Comparison of ENCODE assay signal across 8 cellular contexts in genomic region chr5:179732918-179733763, GRCh38. TPM values are rescaled to one million over a fixed set of nuclear protein-coding genes. Genes with fewer than 3 reads are reported as not detected.
DNase-seq lines count a peak whose midpoint lies in the region; ATAC-seq and TF ChIP-seq lines count a peak whose summit lies in the region.

No MANE protein-coding gene starts in this region.

- no peaks in the 10 kb centered on the region for H3K27me3 ChIP-seq in HUES6 (ENCODE audit: control insufficient read depth, insufficient read depth, low read length)
- no peaks in the 10 kb centered on the region for H3K27me3 ChIP-seq in effector memory CD4-positive, alpha-beta T cell (replicated peaks; ENCODE audit: control insufficient read depth, insufficient read depth, low read length, poor library complexity, severe bottlenecking)
- H3K27me3 ChIP-seq in mesenchymal stem cell (ENCODE audit: control insufficient read depth in 1 of 2, insufficient read depth in 1 of 2, low read length in 2 of 2) = no peaks in the 10 kb centered on the region

- H2BK12ac ChIP-seq in mesenchymal stem cell (ENCODE audit: low read length in 2 of 2) = peak overlapping the region in 1 of 2 experiments; percentile 63

- H3K14ac ChIP-seq in mesenchymal stem cell (ENCODE audit: low read length in 2 of 2) = peak overlapping the region; percentile 66 to 97

- TF ChIP-seq CTCF in activated B cell treated with CpG ODN at 0.5 μM for 24 hours (IDR thresholded peaks at IDR 0.05) = no peak

- under 1% methylated on average over 62 of the region's 101 CpGs for WGBS in mesenchymal stem cell

- H3K4me1 ChIP-seq in HUES6 (ENCODE audit: control insufficient read depth, insufficient read depth, low read length) = peaks cover 6% of the 10 kb centered on the region; the same call in 1 of the 2 replicates
- H3K4me1 ChIP-seq in effector memory CD4-positive, alpha-beta T cell (ENCODE audit: control insufficient read depth, insufficient read depth, low read length, poor library complexity, severe bottlenecking) = peaks cover 14% of the 10 kb centered on the region
- H3K4me1 ChIP-seq in mesenchymal stem cell (ENCODE audit: control insufficient read depth, insufficient read depth, low read depth, low read length) = peaks cover 8% of the 10 kb centered on the region

- H3K4me2 ChIP-seq in mesenchymal stem cell (ENCODE audit: low read length, poor library complexity, severe bottlenecking) = peak overlapping the region; percentile 72

- H4K91ac ChIP-seq in mesenchymal stem cell (ENCODE audit: low read length) = peak overlapping the region; percentile 85

- H3K23ac ChIP-seq in mesenchymal stem cell (ENCODE audit: low read length in 2 of 2) = peak overlapping the region; percentile 86 to 97

- H2BK5ac ChIP-seq in mesenchymal stem cell (ENCODE audit: low read depth, low read length, poor library complexity, severe bottlenecking) = peak overlapping the region; percentile 89

- H3K27ac ChIP-seq in HUES6 (ENCODE audit: low read depth, low read length) (peak overlapping the region; percentile 91), mesenchymal stem cell (ENCODE audit: low read length, poor library complexity, severe bottlenecking) (peak overlapping the region; percentile 10)
- peak overlapping the region; percentile 95 for H3K27ac ChIP-seq in effector memory CD4-positive, alpha-beta T cell (ENCODE audit: insufficient read depth, low read length, poor library complexity, severe bottlenecking)

- intact Hi-C loops in activated B cell treated with CpG ODN at 0.5 μM for 24 hours (cut with micrococcal nuclease) = loop anchor here (1.0 to 10.0 kb wide), 13 partner anchors 30 to 1108 kb away; partner anchors contain the start of genes CANX, CLK4, HNRNPH1 and MGAT1

- peak overlapping the region; percentile 91 for H3K27ac Mint-ChIP-seq in activated B cell treated with CpG ODN at 0.5 μM for 24 hours
- H3K27ac Mint-ChIP-seq in stimulated activated memory B cell treated with anti-CD40 and anti-IgM and Interleukin-4, amounts not matched to agents 10 μg/mL and 1 μg/mL and 100 μg/mL, for 72 hours = peak overlapping the region; percentile 86

- no peaks in the 10 kb centered on the region for H3K9me3 ChIP-seq in HUES6 (ENCODE audit: control insufficient read depth, insufficient read depth, low read depth, low read length)
- H3K9me3 ChIP-seq in effector memory CD4-positive, alpha-beta T cell (ENCODE audit: control insufficient read depth, low read length) = no peaks in the 10 kb centered on the region
- no peaks in the 10 kb centered on the region for H3K9me3 ChIP-seq in mesenchymal stem cell (ENCODE audit: control insufficient read depth, low read length)

- H3K4me3 ChIP-seq in HUES6 (ENCODE audit: low read depth, low read length) = peak overlapping the region; percentile 86
- H3K4me3 ChIP-seq in effector memory CD4-positive, alpha-beta T cell (ENCODE audit: insufficient read depth, low read depth, low read length, poor library complexity, severe bottlenecking) = peak overlapping the region; percentile 79
- peak overlapping the region; percentile 92 to 97 for H3K4me3 ChIP-seq in mesenchymal stem cell (ENCODE audit: insufficient read depth in 1 of 2, low read depth in 1 of 2, low read length in 2 of 2)

- H2AK5ac ChIP-seq in mesenchymal stem cell (ENCODE audit: low read length, severe bottlenecking) = no peak overlapping the region

- ATAC-seq in GM21529 (IDR thresholded peaks at IDR 0.05; ENCODE audit: unreplicated experiment) (peak; percentile 20), activated B cell treated with CpG ODN at 0.5 μM for 24 hours (ENCODE audit: low read depth) (peak; percentile 26)
- ATAC-seq in stimulated activated memory B cell treated with anti-CD40 and anti-IgM and Interleukin-4, amounts not matched to agents 10 μg/mL and 1 μg/mL and 100 μg/mL, for 72 hours = peak; percentile 63

- in situ Hi-C loops in G401 (cut with HindIII; ENCODE audit: low sequenced_read_pairs) = no loop called here

- H3K9me3 Mint-ChIP-seq in activated B cell treated with CpG ODN at 0.5 μM for 24 hours = no peaks in the 10 kb centered on the region
- H3K9me3 Mint-ChIP-seq in stimulated activated memory B cell treated with anti-CD40 and anti-IgM and Interleukin-4, amounts not matched to agents 10 μg/mL and 1 μg/mL and 100 μg/mL, for 72 hours = no peaks in the 10 kb centered on the region

- peak overlapping the region; percentile 84 for H2AFZ ChIP-seq in mesenchymal stem cell (ENCODE audit: low read depth, low read length)

- H3K4ac ChIP-seq in mesenchymal stem cell (ENCODE audit: low read depth in 1 of 2, low read length in 2 of 2) = peak overlapping the region; percentile 95 to 99

- no peaks in the 10 kb centered on the region for H3K27me3 Mint-ChIP-seq in activated B cell treated with CpG ODN at 0.5 μM for 24 hours
- H3K27me3 Mint-ChIP-seq in stimulated activated memory B cell treated with anti-CD40 and anti-IgM and Interleukin-4, amounts not matched to agents 10 μg/mL and 1 μg/mL and 100 μg/mL, for 72 hours = no peaks in the 10 kb centered on the region

- H3K9ac ChIP-seq in HUES6 (ENCODE audit: low read length) = peak overlapping the region; percentile 99
- peak overlapping the region; percentile 92 for H3K9ac ChIP-seq in mesenchymal stem cell (ENCODE audit: low read length)

- CTCF ChIA-PET in activated B cell treated with CpG ODN at 0.5 μM for 24 hours (lab: Charles Lee) = interaction anchor here (0.8 to 2.0 kb wide), 2 partner anchors 30 to 110 kb away, joined by 3 to 9 read pairs; partner anchors contain the start of gene HNRNPH1

- peak overlapping the region; percentile 93 to 95 for H3K18ac ChIP-seq in mesenchymal stem cell (ENCODE audit: low read depth in 1 of 2, low read length in 2 of 2)

- H3K4me1 Mint-ChIP-seq in activated B cell treated with CpG ODN at 0.5 μM for 24 hours = peaks cover 40% of the 10 kb centered on the region
- H3K4me1 Mint-ChIP-seq in stimulated activated memory B cell treated with anti-CD40 and anti-IgM and Interleukin-4, amounts not matched to agents 10 μg/mL and 1 μg/mL and 100 μg/mL, for 72 hours = peaks cover 59% of the 10 kb centered on the region

- H3K79me1 ChIP-seq in mesenchymal stem cell (replicated peaks; ENCODE audit: low read length, poor library complexity, severe bottlenecking) = no peaks in the 10 kb centered on the region

- H3K36me3 ChIP-seq in HUES6 (ENCODE audit: control insufficient read depth, insufficient read depth, low read length) = peaks cover 42% of the 10 kb centered on the region
- H3K36me3 ChIP-seq in effector memory CD4-positive, alpha-beta T cell (ENCODE audit: control insufficient read depth, insufficient read depth, low read length) = peaks cover 14% of the 10 kb centered on the region
- peaks cover 15 to 36% of the 10 kb centered on the region in 2 experiments for H3K36me3 ChIP-seq in mesenchymal stem cell (ENCODE audit: control insufficient read depth in 1 of 2, insufficient read depth in 2 of 2, low read depth in 1 of 2, low read length in 2 of 2)

- H4K8ac ChIP-seq in mesenchymal stem cell (ENCODE audit: low read length) = peak overlapping the region; percentile 96

- POLR2A ChIA-PET in activated B cell treated with CpG ODN at 0.5 μM for 24 hours (lab: Charles Lee) = interaction anchor here (0.9 to 2.8 kb wide), 12 partner anchors 11 to 190 kb away, joined by 4 to 35 read pairs (median 9); partner anchors contain the start of genes CANX, HNRNPH1, LTC4S and MGAT4B

- H2BK15ac ChIP-seq in mesenchymal stem cell (ENCODE audit: low read depth, poor library complexity, severe bottlenecking) = peak overlapping the region; percentile 90

- DNase-seq in G401 (ENCODE audit: low spot score) (peak; percentile 45), activated B cell treated with CpG ODN at 0.5 μM for 24 hours (no peak), mesenchymal stem cell (peak; percentile 55), GDM1 (lab: John Stamatoyannopoulos, UW) (no peak)
- peak in 2 of 3 donors; percentile 0 to 3 for DNase-seq in effector memory CD4-positive, alpha-beta T cell

- H3K36me3 Mint-ChIP-seq in activated B cell treated with CpG ODN at 0.5 μM for 24 hours (ENCODE audit: low read depth) = peaks cover 45% of the 10 kb centered on the region
- H3K36me3 Mint-ChIP-seq in stimulated activated memory B cell treated with anti-CD40 and anti-IgM and Interleukin-4, amounts not matched to agents 10 μg/mL and 1 μg/mL and 100 μg/mL, for 72 hours = peaks cover 26% of the 10 kb centered on the region

- peak overlapping the region; percentile 90 for H2BK120ac ChIP-seq in mesenchymal stem cell (ENCODE audit: low read depth, low read length)

- peak overlapping the region; percentile 93 for H3K4me3 Mint-ChIP-seq in activated B cell treated with CpG ODN at 0.5 μM for 24 hours
- peak overlapping the region; percentile 90 for H3K4me3 Mint-ChIP-seq in stimulated activated memory B cell treated with anti-CD40 and anti-IgM and Interleukin-4, amounts not matched to agents 10 μg/mL and 1 μg/mL and 100 μg/mL, for 72 hours

RNA-seq across cellular contexts. Expression of gene MAML1, which starts 0.5 kb away (rescaled TPM):
- 12.5 and 14.2 TPM in 2 replicates for total RNA-seq in G401 (2014; rRNA removed; shearing (Covaris generic))
- 33.6 and 38.8 TPM in 2 replicates for total RNA-seq in activated B cell treated with CpG ODN at 0.5 μM for 24 hours
- 19.0 TPM for polyA plus RNA-seq in mesenchymal stem cell (2013, experiment 1 of 2)
- 20.0 TPM for polyA plus RNA-seq in mesenchymal stem cell (2013, experiment 2 of 2)

RNA-seq across cellular contexts. Expression of gene CANX, which starts 34.4 kb away (rescaled TPM):
- total RNA-seq in G401 (2014; rRNA removed; shearing (Covaris generic)) = 281 and 477 TPM in 2 replicates
- total RNA-seq in activated B cell treated with CpG ODN at 0.5 μM for 24 hours = 318 and 332 TPM in 2 replicates
- polyA plus RNA-seq in mesenchymal stem cell (2013, experiment 1 of 2) = 661 TPM
- polyA plus RNA-seq in mesenchymal stem cell (2013, experiment 2 of 2) = 646 TPM

RNA-seq across cellular contexts. Expression of gene CBY3, which starts 52.3 kb away (rescaled TPM):
- total RNA-seq in G401 (2014; rRNA removed; shearing (Covaris generic)) = not detected in 2 replicates
- not detected in 2 replicates for total RNA-seq in activated B cell treated with CpG ODN at 0.5 μM for 24 hours
- not detected for polyA plus RNA-seq in mesenchymal stem cell (2013, experiment 1 of 2)
- polyA plus RNA-seq in mesenchymal stem cell (2013, experiment 2 of 2) = not detected

Comparison
In these comparisons a context has a peak if more than half of its experiments do, and no peak if none do; other contexts are left out.
1. DNase-seq: peak in G401 (single experiment), effector memory CD4-positive, alpha-beta T cell (2 of 3) and mesenchymal stem cell (single experiment); none in activated B cell treated with CpG ODN at 0.5 μM for 24 hours (single experiment) and GDM1 (single experiment).
2. H3K27ac ChIP-seq: peak in every context shown above with its lines; median percentile 95 in effector memory CD4-positive, alpha-beta T cell; 91 in HUES6; 10 in mesenchymal stem cell.
3. Peak in every context shown above with its lines, with median percentiles within 50 percentile points of each other: ATAC-seq and H3K4me3 ChIP-seq.